Comparison of ENCODE assay signal across 35 cellular contexts in the genomic region with DNA sequence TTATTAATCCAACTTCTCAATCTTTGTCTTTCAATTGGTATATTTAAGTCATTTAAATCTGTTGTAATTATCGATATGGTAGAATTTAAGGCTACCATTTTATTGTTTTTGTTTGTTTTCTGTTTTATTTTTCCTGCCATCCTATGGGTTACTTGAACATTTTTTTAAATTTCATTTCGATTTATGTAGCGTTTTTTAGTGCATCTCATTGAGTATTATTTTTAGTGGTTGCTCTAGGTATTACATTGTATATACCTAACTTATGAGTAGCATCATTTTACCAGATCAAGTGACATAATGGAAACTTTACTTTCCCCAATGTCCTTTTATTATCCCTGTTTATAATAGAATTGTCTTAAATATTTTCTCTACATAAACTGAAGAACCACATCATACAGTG.
"Had no signal": no experiment of that assay in that cellular context is flagged by ENCODE, and none has a peak within 500 bp of the region (broad histone marks: within the 10 kb centered on the region; RNA-seq: fewer than 3 reads in every experiment).

No MANE protein-coding gene starts in this region.

- DNase-seq: activated CD4-positive, alpha-beta memory T cell treated with anti-CD3 and anti-CD28 coated beads, Interleukin-2, amount 10 ng/mL, durations not matched to agents 7 days and 5 days; activated CD4-positive, alpha-beta T cell treated with anti-CD3 and anti-CD28 coated beads for 1 hour; activated CD4-positive, alpha-beta T cell treated with anti-CD3 and anti-CD28 coated beads for 48 hours; activated CD4-positive, CD25-positive, alpha-beta regulatory T cell; activated CD8-positive, alpha-beta memory T cell treated with anti-CD3 and anti-CD28 coated beads for 24 hours; activated CD8-positive, alpha-beta memory T cell treated with anti-CD3 and anti-CD28 coated beads, Interleukin-2, amount 10 ng/mL, durations not matched to agents 7 days and 5 days; activated CD8-positive, alpha-beta memory T cell treated with anti-CD3 and anti-CD28 coated beads, Interleukin-2, amount 50 U/mL, for 48 hours; activated effector memory CD4-positive, alpha-beta T cell treated with anti-CD3 and anti-CD28 coated beads, Interleukin-2, amount 50 U/mL, for 16 hours; activated naive CD4-positive, alpha-beta T cell; activated naive CD4-positive, alpha-beta T cell treated with anti-CD3 and anti-CD28 coated beads, Interleukin-2, amount 50 U/mL, for 16 hours; activated naive CD8-positive, alpha-beta T cell treated with anti-CD3 and anti-CD28 coated beads for 36 hours; activated T-cell treated with anti-CD3 and anti-CD28 coated beads, Interleukin-2, amount 50 U/mL, for 48 hours; amniotic stem cell; aorta; brain microvascular endothelial cell; central memory CD4-positive, alpha-beta T cell; MG63; NCI-H1048; NCI-H1105 treated with DMSO at 0.1 percent for 48 hours; NCI-H1436; NCI-H1694; NCI-H1930; NCI-H2081 treated with DMSO at 0.1 percent for 48 hours; NCI-H345; NCI-H524 treated with DMSO at 0.1 percent for 48 hours; NK-92 treated with Interleukin-12 subunit alpha and Interleukin-12 subunit beta, amount 100 ng/mL, for 24 hours; SHP77 treated with DMSO at 0.1 percent for 48 hours; SW 1271; T-helper 1 cell; T-helper 2 cell; T-helper 9 cell had no signal

- H3K9me3 ChIP-seq: MG63, SJSA1 had no signal

- H3K27me3 ChIP-seq: brain microvascular endothelial cell, SJSA1 had no signal

- H3K4me1 Mint-ChIP-seq: activated CD4-positive, alpha-beta memory T cell treated with anti-CD3 and anti-CD28 coated beads, Interleukin-2, amount 10 ng/mL, durations not matched to agents 7 days and 5 days; activated CD8-positive, alpha-beta memory T cell treated with anti-CD3 and anti-CD28 coated beads, Interleukin-2, amount 10 ng/mL, durations not matched to agents 7 days and 5 days; activated naive CD8-positive, alpha-beta T cell treated with anti-CD3 and anti-CD28 coated beads for 36 hours; activated T-helper 17 cell treated with anti-CD3 and anti-CD28 coated beads, Interleukin-2, amount 50 U/mL, for 72 hours had no signal

- H3K4me1 ChIP-seq: SJSA1 had no signal

- H3K9me3 Mint-ChIP-seq: activated CD4-positive, alpha-beta memory T cell treated with anti-CD3 and anti-CD28 coated beads, Interleukin-2, amount 10 ng/mL, durations not matched to agents 7 days and 5 days had no signal

- ATAC-seq: activated CD8-positive, alpha-beta memory T cell treated with anti-CD3 and anti-CD28 coated beads, Interleukin-2, amount 10 ng/mL, durations not matched to agents 7 days and 5 days; activated T-helper 17 cell treated with anti-CD3 and anti-CD28 coated beads, Interleukin-2, amount 50 U/mL, for 72 hours; K562 had no signal

- H3K36me3 ChIP-seq: brain microvascular endothelial cell, MG63, SJSA1 had no signal

- H3K27ac ChIP-seq: brain microvascular endothelial cell, SJSA1, VCaP had no signal

- H3K27ac Mint-ChIP-seq: activated CD4-positive, alpha-beta memory T cell treated with anti-CD3 and anti-CD28 coated beads, Interleukin-2, amount 10 ng/mL, durations not matched to agents 7 days and 5 days; activated CD8-positive, alpha-beta memory T cell treated with anti-CD3 and anti-CD28 coated beads, Interleukin-2, amount 10 ng/mL, durations not matched to agents 7 days and 5 days; activated naive CD8-positive, alpha-beta T cell treated with anti-CD3 and anti-CD28 coated beads for 36 hours; activated T-helper 17 cell treated with anti-CD3 and anti-CD28 coated beads, Interleukin-2, amount 50 U/mL, for 72 hours had no signal

- H3K36me3 Mint-ChIP-seq: activated CD8-positive, alpha-beta memory T cell treated with anti-CD3 and anti-CD28 coated beads, Interleukin-2, amount 10 ng/mL, durations not matched to agents 7 days and 5 days; activated naive CD8-positive, alpha-beta T cell treated with anti-CD3 and anti-CD28 coated beads for 36 hours had no signal

- H3K4me3 ChIP-seq: K562, MG63, SJSA1 had no signal

- H3K4me3 Mint-ChIP-seq: activated CD4-positive, alpha-beta memory T cell treated with anti-CD3 and anti-CD28 coated beads, Interleukin-2, amount 10 ng/mL, durations not matched to agents 7 days and 5 days; activated CD8-positive, alpha-beta memory T cell treated with anti-CD3 and anti-CD28 coated beads, Interleukin-2, amount 10 ng/mL, durations not matched to agents 7 days and 5 days; activated naive CD8-positive, alpha-beta T cell treated with anti-CD3 and anti-CD28 coated beads for 36 hours; activated T-helper 17 cell treated with anti-CD3 and anti-CD28 coated beads, Interleukin-2, amount 50 U/mL, for 72 hours had no signal
